In the genomic region with DNA sequence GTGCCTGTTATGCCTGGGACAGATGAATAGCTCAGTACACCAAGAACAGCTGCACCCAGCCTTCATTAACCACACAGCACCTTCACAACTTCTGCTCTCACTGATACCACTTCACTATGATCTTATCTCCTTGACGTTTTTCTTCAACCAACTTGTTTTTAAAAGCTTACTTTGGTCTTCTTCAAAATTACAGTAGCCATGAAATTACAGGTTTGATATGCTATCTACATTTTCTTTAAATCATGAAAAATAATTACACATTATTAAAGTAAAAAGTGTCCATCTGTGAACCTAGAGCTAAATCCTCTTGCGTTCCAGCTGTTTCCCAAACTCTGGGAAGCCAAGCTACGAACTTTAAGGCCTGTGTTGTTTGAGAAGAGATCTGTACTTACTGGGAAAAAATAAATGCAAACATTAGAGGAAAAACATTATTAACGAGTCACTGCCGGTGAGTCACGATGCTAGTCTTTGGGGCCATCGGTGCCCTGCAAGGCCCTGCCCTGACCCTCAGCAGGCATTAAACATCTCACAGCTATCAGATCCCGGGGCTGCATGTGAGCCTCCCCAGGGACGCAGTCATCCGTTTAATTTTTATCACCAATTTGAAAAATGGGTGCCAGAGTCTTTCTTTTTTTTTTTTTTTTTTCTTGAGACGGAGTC, we compare ENCODE assay signal across 1 cellular context.
TF ChIP-seq lines count a peak whose summit lies in the region.

No MANE protein-coding gene starts in this region.

TF ChIP-seq in K562, 482 proteins besides CTCF, POLR2A, EP300 and RAD21 (continued from another document and continues in another):
- TF ChIP-seq, protein P1, sequence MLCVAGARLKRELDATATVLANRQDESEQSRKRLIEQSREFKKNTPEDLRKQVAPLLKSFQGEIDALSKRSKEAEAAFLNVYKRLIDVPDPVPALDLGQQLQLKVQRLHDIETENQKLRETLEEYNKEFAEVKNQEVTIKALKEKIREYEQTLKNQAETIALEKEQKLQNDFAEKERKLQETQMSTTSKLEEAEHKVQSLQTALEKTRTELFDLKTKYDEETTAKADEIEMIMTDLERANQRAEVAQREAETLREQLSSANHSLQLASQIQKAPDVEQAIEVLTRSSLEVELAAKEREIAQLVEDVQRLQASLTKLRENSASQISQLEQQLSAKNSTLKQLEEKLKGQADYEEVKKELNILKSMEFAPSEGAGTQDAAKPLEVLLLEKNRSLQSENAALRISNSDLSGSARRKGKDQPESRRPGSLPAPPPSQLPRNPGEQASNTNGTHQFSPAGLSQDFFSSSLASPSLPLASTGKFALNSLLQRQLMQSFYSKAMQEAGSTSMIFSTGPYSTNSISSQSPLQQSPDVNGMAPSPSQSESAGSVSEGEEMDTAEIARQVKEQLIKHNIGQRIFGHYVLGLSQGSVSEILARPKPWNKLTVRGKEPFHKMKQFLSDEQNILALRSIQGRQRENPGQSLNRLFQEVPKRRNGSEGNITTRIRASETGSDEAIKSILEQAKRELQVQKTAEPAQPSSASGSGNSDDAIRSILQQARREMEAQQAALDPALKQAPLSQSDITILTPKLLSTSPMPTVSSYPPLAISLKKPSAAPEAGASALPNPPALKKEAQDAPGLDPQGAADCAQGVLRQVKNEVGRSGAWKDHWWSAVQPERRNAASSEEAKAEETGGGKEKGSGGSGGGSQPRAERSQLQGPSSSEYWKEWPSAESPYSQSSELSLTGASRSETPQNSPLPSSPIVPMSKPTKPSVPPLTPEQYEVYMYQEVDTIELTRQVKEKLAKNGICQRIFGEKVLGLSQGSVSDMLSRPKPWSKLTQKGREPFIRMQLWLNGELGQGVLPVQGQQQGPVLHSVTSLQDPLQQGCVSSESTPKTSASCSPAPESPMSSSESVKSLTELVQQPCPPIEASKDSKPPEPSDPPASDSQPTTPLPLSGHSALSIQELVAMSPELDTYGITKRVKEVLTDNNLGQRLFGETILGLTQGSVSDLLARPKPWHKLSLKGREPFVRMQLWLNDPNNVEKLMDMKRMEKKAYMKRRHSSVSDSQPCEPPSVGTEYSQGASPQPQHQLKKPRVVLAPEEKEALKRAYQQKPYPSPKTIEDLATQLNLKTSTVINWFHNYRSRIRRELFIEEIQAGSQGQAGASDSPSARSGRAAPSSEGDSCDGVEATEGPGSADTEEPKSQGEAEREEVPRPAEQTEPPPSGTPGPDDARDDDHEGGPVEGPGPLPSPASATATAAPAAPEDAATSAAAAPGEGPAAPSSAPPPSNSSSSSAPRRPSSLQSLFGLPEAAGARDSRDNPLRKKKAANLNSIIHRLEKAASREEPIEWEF (CRISPR knock-in tag; IDR thresholded peaks at IDR 0.05) = no peak
- TF ChIP-seq SIN3A (IDR thresholded peaks at IDR 0.05; ENCODE audit: borderline replicate concordance in 2 of 2, control insufficient read depth in 1 of 2, low read depth in 2 of 2, low read length in 2 of 2) (no peak), ZNF212 (CRISPR knock-in tag; IDR thresholded peaks at IDR 0.05) (no peak), E2F8 (IDR thresholded peaks at IDR 0.05; ENCODE audit: low read depth, partially characterized antibody) (no peak), CHD7 (IDR thresholded peaks at IDR 0.05; ENCODE audit: low read depth, low read length) (no peak), LARP7 (IDR thresholded peaks at IDR 0.05) (no peak), FOXJ3 (CRISPR knock-in tag; IDR thresholded peaks at IDR 0.05) (no peak), TAF15 (IDR thresholded peaks at IDR 0.05; ENCODE audit: low read depth, low read length) (no peak), SMAD1 (IDR thresholded peaks at IDR 0.05; ENCODE audit: low read depth, low read length, partially characterized antibody) (no peak), HDAC6 (IDR thresholded peaks at IDR 0.05; ENCODE audit: low read depth, low read length) (no peak), ZNF717 (CRISPR knock-in tag; IDR thresholded peaks at IDR 0.05) (no peak), L3MBTL2 (IDR thresholded peaks at IDR 0.05) (no peak), NCOA6 (IDR thresholded peaks at IDR 0.05) (no peak), NFIX (CRISPR knock-in tag; IDR thresholded peaks at IDR 0.05; ENCODE audit: low read depth) (no peak), PHF21A (IDR thresholded peaks at IDR 0.05; ENCODE audit: borderline replicate concordance, low read depth) (no peak), ZNF23 (CRISPR knock-in tag; IDR thresholded peaks at IDR 0.05) (no peak), BCOR (IDR thresholded peaks at IDR 0.05) (no peak), HDAC3 (IDR thresholded peaks at IDR 0.05; ENCODE audit: borderline replicate concordance, partially characterized antibody) (no peak), ZNF3 (CRISPR knock-in tag; IDR thresholded peaks at IDR 0.05) (no peak), TEAD2 (tag; IDR thresholded peaks at IDR 0.05) (no peak), HNRNPLL (IDR thresholded peaks at IDR 0.05; ENCODE audit: low read depth, low read length, poor library complexity, severe bottlenecking) (no peak), PPARD (CRISPR knock-in tag; IDR thresholded peaks at IDR 0.05) (no peak), ZNF584 (CRISPR knock-in tag; IDR thresholded peaks at IDR 0.05; ENCODE audit: low read depth) (no peak), IRF2 (CRISPR knock-in tag; IDR thresholded peaks at IDR 0.05) (no peak)
- TF ChIP-seq, protein P2, sequence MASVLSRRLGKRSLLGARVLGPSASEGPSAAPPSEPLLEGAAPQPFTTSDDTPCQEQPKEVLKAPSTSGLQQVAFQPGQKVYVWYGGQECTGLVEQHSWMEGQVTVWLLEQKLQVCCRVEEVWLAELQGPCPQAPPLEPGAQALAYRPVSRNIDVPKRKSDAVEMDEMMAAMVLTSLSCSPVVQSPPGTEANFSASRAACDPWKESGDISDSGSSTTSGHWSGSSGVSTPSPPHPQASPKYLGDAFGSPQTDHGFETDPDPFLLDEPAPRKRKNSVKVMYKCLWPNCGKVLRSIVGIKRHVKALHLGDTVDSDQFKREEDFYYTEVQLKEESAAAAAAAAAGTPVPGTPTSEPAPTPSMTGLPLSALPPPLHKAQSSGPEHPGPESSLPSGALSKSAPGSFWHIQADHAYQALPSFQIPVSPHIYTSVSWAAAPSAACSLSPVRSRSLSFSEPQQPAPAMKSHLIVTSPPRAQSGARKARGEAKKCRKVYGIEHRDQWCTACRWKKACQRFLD (CRISPR knock-in tag; IDR thresholded peaks at IDR 0.05) = no peak
- TF ChIP-seq, protein P3, sequence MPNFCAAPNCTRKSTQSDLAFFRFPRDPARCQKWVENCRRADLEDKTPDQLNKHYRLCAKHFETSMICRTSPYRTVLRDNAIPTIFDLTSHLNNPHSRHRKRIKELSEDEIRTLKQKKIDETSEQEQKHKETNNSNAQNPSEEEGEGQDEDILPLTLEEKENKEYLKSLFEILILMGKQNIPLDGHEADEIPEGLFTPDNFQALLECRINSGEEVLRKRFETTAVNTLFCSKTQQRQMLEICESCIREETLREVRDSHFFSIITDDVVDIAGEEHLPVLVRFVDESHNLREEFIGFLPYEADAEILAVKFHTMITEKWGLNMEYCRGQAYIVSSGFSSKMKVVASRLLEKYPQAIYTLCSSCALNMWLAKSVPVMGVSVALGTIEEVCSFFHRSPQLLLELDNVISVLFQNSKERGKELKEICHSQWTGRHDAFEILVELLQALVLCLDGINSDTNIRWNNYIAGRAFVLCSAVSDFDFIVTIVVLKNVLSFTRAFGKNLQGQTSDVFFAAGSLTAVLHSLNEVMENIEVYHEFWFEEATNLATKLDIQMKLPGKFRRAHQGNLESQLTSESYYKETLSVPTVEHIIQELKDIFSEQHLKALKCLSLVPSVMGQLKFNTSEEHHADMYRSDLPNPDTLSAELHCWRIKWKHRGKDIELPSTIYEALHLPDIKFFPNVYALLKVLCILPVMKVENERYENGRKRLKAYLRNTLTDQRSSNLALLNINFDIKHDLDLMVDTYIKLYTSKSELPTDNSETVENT (CRISPR knock-in tag; IDR thresholded peaks at IDR 0.05) = no peak
